ENCODE assay signal across 1 cellular context in the genomic region with DNA sequence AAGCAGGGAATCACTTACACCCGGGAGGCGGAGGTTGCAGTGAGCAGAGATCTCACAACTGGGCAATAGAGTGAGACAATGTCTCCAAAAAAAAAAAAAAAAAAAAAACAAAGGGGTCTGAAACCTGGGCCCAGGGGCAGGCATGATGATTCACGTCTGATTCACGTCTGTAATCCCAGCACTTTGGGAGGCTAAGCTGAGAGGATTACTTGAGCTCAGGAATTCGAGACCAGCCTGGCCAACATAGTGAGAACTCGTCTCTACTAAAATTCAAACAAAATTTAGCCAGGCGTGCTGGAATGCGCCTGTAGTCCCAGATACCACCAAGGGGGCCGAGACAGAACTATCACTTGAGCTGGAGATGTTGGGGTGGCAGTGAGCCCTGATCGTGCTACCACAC.
TF ChIP-seq lines count a peak whose summit lies in the region.

No MANE protein-coding gene starts in this region.

TF ChIP-seq in HCT116, 20 proteins besides CTCF, POLR2A, EP300 and RAD21:
- TF ChIP-seq EZH2phosphoT487 (IDR thresholded peaks at IDR 0.05; ENCODE audit: borderline replicate concordance) (no peak), POLR2AphosphoS5 (IDR thresholded peaks at IDR 0.05; ENCODE audit: low read depth, low read length) (no peak), SRF (IDR thresholded peaks at IDR 0.05; ENCODE audit: low read depth) (no peak), TCF7L2 (IDR thresholded peaks at IDR 0.05; ENCODE audit: borderline replicate concordance, extremely low read depth, insufficient read depth, insufficient read length) (no peak), ZFX (IDR thresholded peaks at IDR 0.05) (no peak), CEBPB (IDR thresholded peaks at IDR 0.05; ENCODE audit: low read depth) (no peak), SIN3A (IDR thresholded peaks at IDR 0.05; ENCODE audit: low read depth) (no peak), FOSL1 (IDR thresholded peaks at IDR 0.05; ENCODE audit: low read depth) (no peak), ELF1 (IDR thresholded peaks at IDR 0.05; ENCODE audit: borderline replicate concordance, low read depth) (no peak), EZH2 (IDR thresholded peaks at IDR 0.05) (no peak), CBX3 (IDR thresholded peaks at IDR 0.05; ENCODE audit: low read depth) (no peak)
- TF ChIP-seq, protein P1, sequence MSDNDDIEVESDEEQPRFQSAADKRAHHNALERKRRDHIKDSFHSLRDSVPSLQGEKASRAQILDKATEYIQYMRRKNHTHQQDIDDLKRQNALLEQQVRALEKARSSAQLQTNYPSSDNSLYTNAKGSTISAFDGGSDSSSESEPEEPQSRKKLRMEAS (IDR thresholded peaks at IDR 0.05) = no peak
- TF ChIP-seq, protein P2, sequence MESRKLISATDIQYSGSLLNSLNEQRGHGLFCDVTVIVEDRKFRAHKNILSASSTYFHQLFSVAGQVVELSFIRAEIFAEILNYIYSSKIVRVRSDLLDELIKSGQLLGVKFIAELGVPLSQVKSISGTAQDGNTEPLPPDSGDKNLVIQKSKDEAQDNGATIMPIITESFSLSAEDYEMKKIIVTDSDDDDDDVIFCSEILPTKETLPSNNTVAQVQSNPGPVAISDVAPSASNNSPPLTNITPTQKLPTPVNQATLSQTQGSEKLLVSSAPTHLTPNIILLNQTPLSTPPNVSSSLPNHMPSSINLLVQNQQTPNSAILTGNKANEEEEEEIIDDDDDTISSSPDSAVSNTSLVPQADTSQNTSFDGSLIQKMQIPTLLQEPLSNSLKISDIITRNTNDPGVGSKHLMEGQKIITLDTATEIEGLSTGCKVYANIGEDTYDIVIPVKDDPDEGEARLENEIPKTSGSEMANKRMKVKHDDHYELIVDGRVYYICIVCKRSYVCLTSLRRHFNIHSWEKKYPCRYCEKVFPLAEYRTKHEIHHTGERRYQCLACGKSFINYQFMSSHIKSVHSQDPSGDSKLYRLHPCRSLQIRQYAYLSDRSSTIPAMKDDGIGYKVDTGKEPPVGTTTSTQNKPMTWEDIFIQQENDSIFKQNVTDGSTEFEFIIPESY (IDR thresholded peaks at IDR 0.05; ENCODE audit: extremely low read depth, insufficient replicate concordance, low read length) = no peak
